8 cellular contexts compared by ENCODE assay signal in the genomic region with DNA sequence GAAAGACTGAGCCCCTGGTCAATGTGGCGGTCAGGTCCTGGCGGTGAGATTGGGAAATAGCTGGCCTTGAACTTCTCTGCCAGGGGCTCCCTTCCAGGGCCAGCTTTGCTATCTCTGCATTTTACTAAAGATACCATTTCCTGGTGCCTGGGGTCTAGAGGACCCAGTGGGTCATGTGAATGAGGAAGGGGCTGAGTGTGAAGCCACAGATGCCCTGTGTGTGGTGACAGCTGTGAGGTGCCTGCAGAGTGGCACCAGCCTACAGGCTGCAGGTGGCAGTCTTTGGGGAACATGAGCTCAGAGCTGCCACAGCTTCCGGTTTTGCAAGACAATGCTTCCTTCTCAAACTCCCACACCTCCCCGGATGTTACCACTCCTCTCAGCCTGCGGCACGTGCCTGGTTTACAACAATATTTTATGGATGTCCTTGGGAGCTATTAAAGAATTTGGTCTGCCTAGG. TPM values are rescaled to one million over a fixed set of nuclear protein-coding genes. Genes with fewer than 3 reads are reported as not detected.
A peak's percentile ranks its signal among the peaks of the same experiment; 100 is the strongest.
DNase-seq lines count a peak whose midpoint lies in the region; ATAC-seq and TF ChIP-seq lines count a peak whose summit lies in the region.

No MANE protein-coding gene starts in this region.

- TF ChIP-seq CTCF in left ventricle myocardium inferior (IDR thresholded peaks at IDR 0.05; ENCODE audit: borderline replicate concordance) = no peak
- TF ChIP-seq CTCF in HL-60 (IDR thresholded peaks at IDR 0.05; ENCODE audit: insufficient read depth, low read length) = peak; percentile 3
- TF ChIP-seq CTCF in VCaP (conservative IDR thresholded peaks at IDR 0.05) = 0 out of 2 replicates have a peak, but pooled peaks have one; percentile 23
- TF ChIP-seq CTCF in gastroesophageal sphincter (IDR thresholded peaks at IDR 0.05) = no peak

- H3K4me3 ChIP-seq in left ventricle myocardium inferior (no peak overlapping the region), HL-60 (replicated peaks; ENCODE audit: insufficient read depth, low read length) (no peak overlapping the region), gastroesophageal sphincter (no peak overlapping the region)

- H3K27ac ChIP-seq in left ventricle myocardium inferior (replicated peaks) (no peak overlapping the region), HL-60 (replicated peaks) (peak overlapping the region; percentile 83), VCaP (peak overlapping the region; percentile 49), gastroesophageal sphincter (no peak overlapping the region)

- intact Hi-C loops in Right ventricle myocardium superior (cut with DNase I) = no loop called here
- intact Hi-C loops in left ventricle myocardium inferior (cut with micrococcal nuclease) = no loop called here

- no peaks in the 10 kb centered on the region for H3K9me3 ChIP-seq in left ventricle myocardium inferior (replicated peaks)
- no peaks in the 10 kb centered on the region for H3K9me3 ChIP-seq in gastroesophageal sphincter

- 44 to 77% methylated on average over 3 of the region's 6 CpGs for WGBS in gastroesophageal sphincter (ENCODE audit: low coverage in 1 of 2), 2 donors

- H3K27me3 ChIP-seq in left ventricle myocardium inferior (ENCODE audit: low read depth) (peaks cover 27% of the 10 kb centered on the region), HL-60 (ENCODE audit: insufficient read depth, poor library complexity, severe bottlenecking) (no peaks in the 10 kb centered on the region), gastroesophageal sphincter (peaks cover 24% of the 10 kb centered on the region)

- no peak for TF ChIP-seq EP300 in gastroesophageal sphincter (IDR thresholded peaks at IDR 0.05)

- DNase-seq in Right ventricle myocardium superior (peak; percentile 65), left ventricle myocardium inferior (no peak), HL-60 (ENCODE audit: low read depth in 1 of 2, low spot score in 1 of 2) (peak; percentile 93 to 99)
- DNase-seq in stimulated activated CD8-positive, alpha-beta memory T cell treated with anti-CD3 and anti-CD28 coated beads, Interleukin-4, amount 100 ng/mL, for 48 hours = peak; percentile 47

- peak; percentile 66 for ATAC-seq in Right ventricle myocardium superior (ENCODE audit: poor library complexity)
- ATAC-seq in gastroesophageal sphincter = peak; percentile 22
- no peak for ATAC-seq in HG03342 (IDR thresholded peaks at IDR 0.05; ENCODE audit: unreplicated experiment)
- ATAC-seq in HG03280 (IDR thresholded peaks at IDR 0.05; ENCODE audit: unreplicated experiment) = no peak

- no peak for TF ChIP-seq POLR2A in gastroesophageal sphincter (IDR thresholded peaks at IDR 0.05)

- H3K4me1 ChIP-seq in left ventricle myocardium inferior = peaks cover 6% of the 10 kb centered on the region
- peaks cover 0 to 13% (median 0%) of the 10 kb centered on the region in 3 donors for H3K4me1 ChIP-seq in gastroesophageal sphincter

- H3K36me3 ChIP-seq in left ventricle myocardium inferior (no peaks in the 10 kb centered on the region), gastroesophageal sphincter (peaks cover 0 to 7% of the 10 kb centered on the region in 2 donors)

RNA-seq across cellular contexts. Expression of gene MLNR, which starts 5.2 kb away (rescaled TPM):
- total RNA-seq in Right ventricle myocardium superior = not detected
- total RNA-seq in left ventricle myocardium inferior = not detected
- under 1 TPM in 1 of 4 donors, not detected in 3; 0.35 TPM for total RNA-seq in gastroesophageal sphincter

RNA-seq across cellular contexts. Expression of gene CDADC1, which starts 32.8 kb away (rescaled TPM):
- total RNA-seq in Right ventricle myocardium superior (7.3 TPM), left ventricle myocardium inferior (11.4 TPM), gastroesophageal sphincter (1 to 10 TPM; 5.8 to 9.3 (median 6.7) TPM)

Comparison
In these comparisons a context has a peak if more than half of its experiments do, and no peak if none do; other contexts are left out.
1. ATAC-seq: peak in Right ventricle myocardium superior (single experiment) and gastroesophageal sphincter (single experiment); none in HG03342 (single experiment) and HG03280 (single experiment).
2. H3K27ac ChIP-seq: peak in HL-60 (single experiment) and VCaP (single experiment); none in left ventricle myocardium inferior (single experiment) and gastroesophageal sphincter (0 of 4).
3. CTCF ChIP-seq: peak in HL-60 (single experiment) and VCaP (single experiment); none in left ventricle myocardium inferior (single experiment) and gastroesophageal sphincter (0 of 4).